22 cellular contexts compared by ENCODE assay signal in the genomic region with DNA sequence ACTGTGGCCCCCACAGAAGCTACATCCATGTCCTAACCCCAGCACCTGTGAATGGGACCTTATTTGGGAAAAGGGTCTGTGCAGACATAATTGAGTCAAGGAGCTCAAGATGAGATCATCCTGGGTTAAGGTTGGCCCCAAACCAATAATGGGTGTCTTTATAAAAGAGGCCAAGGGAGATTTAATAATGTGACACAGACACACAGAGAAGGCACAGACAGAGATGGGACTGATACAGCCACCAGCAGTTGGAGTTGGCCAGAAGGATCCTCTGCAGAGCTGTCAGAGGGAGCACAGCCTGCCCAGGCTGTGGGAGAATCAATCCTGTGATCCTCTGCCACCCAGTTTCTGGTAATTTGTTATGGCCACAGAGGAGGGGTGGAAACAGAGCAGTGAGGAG. TPM values are rescaled to one million over a fixed set of nuclear protein-coding genes. Genes with fewer than 3 reads are reported as not detected.
"Had no signal": no experiment of that assay in that cellular context is flagged by ENCODE, and none has a peak within 500 bp of the region (broad histone marks: within the 10 kb centered on the region; RNA-seq: fewer than 3 reads in every experiment).

No MANE protein-coding gene starts in this region.

- H3K27ac Mint-ChIP-seq: activated B cell treated with CpG ODN at 0.5 μM for 24 hours, mesothelial cell of epicardium, neural progenitor cell, progenitor cell of endocrine pancreas, T-helper 17 cell had no signal

- H3K4me1 ChIP-seq: colonic mucosa, upper lobe of right lung had no signal

- H3K4me1 Mint-ChIP-seq: activated B cell treated with CpG ODN at 0.5 μM for 24 hours, T-helper 17 cell had no signal

- H3K9me3 ChIP-seq: colonic mucosa, esophagus squamous epithelium, gastrocnemius medialis, sigmoid colon, upper lobe of right lung had no signal

- H3K9me3 Mint-ChIP-seq: activated B cell treated with CpG ODN at 0.5 μM for 24 hours; mesothelial cell of epicardium; naive thymus-derived CD8-positive, alpha-beta T cell; neural progenitor cell had no signal

- H3K27me3 ChIP-seq: colonic mucosa had no signal

- H3K4me3 Mint-ChIP-seq: activated B cell treated with CpG ODN at 0.5 μM for 24 hours; mesothelial cell of epicardium; naive thymus-derived CD8-positive, alpha-beta T cell; neural progenitor cell; T-helper 17 cell had no signal

- H3K4me3 ChIP-seq: colonic mucosa, esophagus squamous epithelium, gastrocnemius medialis, neural progenitor cell, sigmoid colon, SK-N-MC, upper lobe of right lung had no signal

- DNase-seq: activated B cell treated with CpG ODN at 0.5 μM for 24 hours; activated CD4-positive, alpha-beta T cell treated with anti-CD3 and anti-CD28 coated beads for 4 hours; activated effector memory CD4-positive, alpha-beta T cell treated with Interleukin-2 at 50 U/mL for 16 hours; activated naive CD4-positive, alpha-beta T cell treated with anti-CD3 and anti-CD28 coated beads, Interleukin-2, amount 50 U/mL, for 16 hours; colonic mucosa; esophagus squamous epithelium; gastrocnemius medialis; left ventricle myocardium superior; mammary epithelial cell; naive thymus-derived CD8-positive, alpha-beta T cell; retina; sigmoid colon; stimulated activated CD4-positive, alpha-beta T cell treated with anti-CD3 and anti-CD28 coated beads, Interleukin-2, amount 100 ng/mL, for 48 hours; stimulated activated CD8-positive, alpha-beta memory T cell treated with anti-CD3 and anti-CD28 coated beads, Interleukin-4, amount 100 ng/mL, for 48 hours; stimulated activated naive CD4-positive, alpha-beta T cell treated with Interleukin-2 at 50 U/mL for 16 hours; SW 1271; T-helper 17 cell; upper lobe of right lung had no signal

- ATAC-seq: gastrocnemius medialis; left ventricle myocardium superior; naive thymus-derived CD8-positive, alpha-beta T cell; T-helper 17 cell had no signal

- H3K36me3 Mint-ChIP-seq: mesothelial cell of epicardium; naive thymus-derived CD8-positive, alpha-beta T cell had no signal

- H3K27ac ChIP-seq: colonic mucosa, esophagus squamous epithelium, gastrocnemius medialis, neural progenitor cell, sigmoid colon, SK-N-MC, upper lobe of right lung had no signal

- H3K36me3 ChIP-seq: colonic mucosa, esophagus squamous epithelium, gastrocnemius medialis, neural progenitor cell, sigmoid colon, upper lobe of right lung had no signal

RNA-seq across cellular contexts. Expression of gene SNORC, which starts 26.0 kb away (rescaled TPM):
- polyA plus RNA-seq: naive thymus-derived CD8-positive, alpha-beta T cell had no signal
